ENCODE assay signal across 8 cellular contexts in genomic region chr16:23670137-23670776, GRCh38. TPM values are rescaled to one million over a fixed set of nuclear protein-coding genes. Genes with fewer than 3 reads are reported as not detected.
DNase-seq lines count a peak whose midpoint lies in the region; ATAC-seq, FAIRE-seq and TF ChIP-seq lines count a peak whose summit lies in the region.

No MANE protein-coding gene starts in this region.

- DNase-seq in activated CD4-positive, alpha-beta T cell treated with anti-CD3 and anti-CD28 coated beads, Interleukin-2, amount 10 ng/mL, durations not matched to agents 24 days and 14 days: peak; percentile 80
- DNase-seq in activated CD4-positive, alpha-beta T cell treated with anti-CD3 and anti-CD28 coated beads, Interleukin-2, amount 50 U/mL, for 1 hour: no peak
- DNase-seq in activated B cell treated with CpG ODN at 0.5 μM for 24 hours: no peak
- DNase-seq in myocyte (ENCODE audit: low read depth): peak; percentile 79
- no peak for DNase-seq in frontal cortex (ENCODE audit: low spot score in 2 of 2)
- no peak for DNase-seq in nucleus accumbens (lab: John Stamatoyannopoulos, UW)
- no peak for DNase-seq in AML-193 (lab: John Stamatoyannopoulos, UW)

- H3K4me1 Mint-ChIP-seq in activated CD4-positive, alpha-beta T cell treated with anti-CD3 and anti-CD28 coated beads, Interleukin-2, amount 10 ng/mL, durations not matched to agents 24 days and 14 days: peaks cover 20% of the 10 kb centered on the region
- H3K4me1 Mint-ChIP-seq in activated B cell treated with CpG ODN at 0.5 μM for 24 hours: peaks cover 24% of the 10 kb centered on the region

- no peaks in the 10 kb centered on the region for H3K27me3 Mint-ChIP-seq in activated CD4-positive, alpha-beta T cell treated with anti-CD3 and anti-CD28 coated beads, Interleukin-2, amount 10 ng/mL, durations not matched to agents 24 days and 14 days
- H3K27me3 Mint-ChIP-seq in activated B cell treated with CpG ODN at 0.5 μM for 24 hours: no peaks in the 10 kb centered on the region

- POLR2A ChIA-PET in activated B cell treated with CpG ODN at 0.5 μM for 24 hours (lab: Charles Lee): interaction anchor here (2.2 kb wide), 1 partner anchor 9 kb away, joined by 5 read pairs; the partner anchor contains the start of gene PLK1

- peak overlapping the region; percentile 28 for H3K4me3 Mint-ChIP-seq in activated CD4-positive, alpha-beta T cell treated with anti-CD3 and anti-CD28 coated beads, Interleukin-2, amount 10 ng/mL, durations not matched to agents 24 days and 14 days
- H3K4me3 Mint-ChIP-seq in activated B cell treated with CpG ODN at 0.5 μM for 24 hours: peak overlapping the region; percentile 56

- peak; percentile 92 for ATAC-seq in HG02884 (IDR thresholded peaks at IDR 0.05; ENCODE audit: unreplicated experiment)
- peak; percentile 96 for ATAC-seq in activated B cell treated with CpG ODN at 0.5 μM for 24 hours (ENCODE audit: low read depth)

- FAIRE-seq in frontal cortex (lab: Jason Lieb, UNC): no peak

- intact Hi-C loops in activated CD4-positive, alpha-beta T cell treated with anti-CD3 and anti-CD28 coated beads, Interleukin-2, amount 10 ng/mL, durations not matched to agents 24 days and 14 days (cut with micrococcal nuclease): loop anchor here (1.0 kb wide), 1 partner anchor 29 kb away; the partner anchor contains the start of genes DCTN5 and PALB2
- intact Hi-C loops in activated B cell treated with CpG ODN at 0.5 μM for 24 hours (cut with micrococcal nuclease): loop anchor here (1.0 kb wide), 3 partner anchors 8 to 344 kb away; partner anchors contain the start of genes DCTN5, PALB2 and PLK1

- TF ChIP-seq CTCF in activated B cell treated with CpG ODN at 0.5 μM for 24 hours (IDR thresholded peaks at IDR 0.05): no peak

- peak overlapping the region; percentile 66 for H3K27ac Mint-ChIP-seq in activated CD4-positive, alpha-beta T cell treated with anti-CD3 and anti-CD28 coated beads, Interleukin-2, amount 10 ng/mL, durations not matched to agents 24 days and 14 days
- H3K27ac Mint-ChIP-seq in activated B cell treated with CpG ODN at 0.5 μM for 24 hours: peak overlapping the region; percentile 6

- CTCF ChIA-PET in activated B cell treated with CpG ODN at 0.5 μM for 24 hours (lab: Charles Lee): no interaction called here

- peaks cover 71% of the 10 kb centered on the region for H3K36me3 Mint-ChIP-seq in activated CD4-positive, alpha-beta T cell treated with anti-CD3 and anti-CD28 coated beads, Interleukin-2, amount 10 ng/mL, durations not matched to agents 24 days and 14 days (ENCODE audit: low read depth)
- H3K36me3 Mint-ChIP-seq in activated B cell treated with CpG ODN at 0.5 μM for 24 hours (ENCODE audit: low read depth): peaks cover 76% of the 10 kb centered on the region

- H3K9me3 Mint-ChIP-seq in activated CD4-positive, alpha-beta T cell treated with anti-CD3 and anti-CD28 coated beads, Interleukin-2, amount 10 ng/mL, durations not matched to agents 24 days and 14 days: no peaks in the 10 kb centered on the region
- no peaks in the 10 kb centered on the region for H3K9me3 Mint-ChIP-seq in activated B cell treated with CpG ODN at 0.5 μM for 24 hours

RNA-seq across cellular contexts. Expression of gene PLK1, which starts 8.4 kb away (rescaled TPM):
- 45.7 and 51.7 TPM in 2 replicates for total RNA-seq in activated CD4-positive, alpha-beta T cell treated with anti-CD3 and anti-CD28 coated beads, Interleukin-2, amount 10 ng/mL, durations not matched to agents 24 days and 14 days
- total RNA-seq in activated B cell treated with CpG ODN at 0.5 μM for 24 hours: 2.3 and 3.9 TPM in 2 replicates
- 0.96 and 1.6 TPM in 2 replicates for total RNA-seq in myocyte
- polyA plus RNA-seq in myocyte (2012): 1.8 TPM
- total RNA-seq in frontal cortex: 1.6 TPM

RNA-seq across cellular contexts. Expression of gene DCTN5, which starts 29.0 kb away (rescaled TPM):
- 98.3 and 99.4 TPM in 2 replicates for total RNA-seq in activated CD4-positive, alpha-beta T cell treated with anti-CD3 and anti-CD28 coated beads, Interleukin-2, amount 10 ng/mL, durations not matched to agents 24 days and 14 days
- 62.8 and 64.1 TPM in 2 replicates for total RNA-seq in activated B cell treated with CpG ODN at 0.5 μM for 24 hours
- total RNA-seq in myocyte: 51.2 and 54.9 TPM in 2 replicates
- 50.8 TPM for polyA plus RNA-seq in myocyte (2012)
- total RNA-seq in frontal cortex: 75.0 TPM

RNA-seq across cellular contexts. Expression of gene PALB2, which starts 29.1 kb away (rescaled TPM):
- total RNA-seq in activated CD4-positive, alpha-beta T cell treated with anti-CD3 and anti-CD28 coated beads, Interleukin-2, amount 10 ng/mL, durations not matched to agents 24 days and 14 days: 31.2 and 35.7 TPM in 2 replicates
- 16.0 and 19.8 TPM in 2 replicates for total RNA-seq in activated B cell treated with CpG ODN at 0.5 μM for 24 hours
- total RNA-seq in myocyte: 15.9 and 16.8 TPM in 2 replicates
- 6.2 TPM for polyA plus RNA-seq in myocyte (2012)
- 21.6 TPM for total RNA-seq in frontal cortex

RNA-seq across cellular contexts. Expression of gene ERN2, which starts 42.8 kb away (rescaled TPM):
- total RNA-seq in activated CD4-positive, alpha-beta T cell treated with anti-CD3 and anti-CD28 coated beads, Interleukin-2, amount 10 ng/mL, durations not matched to agents 24 days and 14 days: not detected in 2 replicates
- total RNA-seq in activated B cell treated with CpG ODN at 0.5 μM for 24 hours (not detected in 2 replicates), myocyte (not detected in 2 replicates), frontal cortex (not detected)
- not detected for polyA plus RNA-seq in myocyte (2012)

Comparison
In these comparisons a context has a peak if more than half of its experiments do, and no peak if none do; other contexts are left out.
1. DNase-seq: peak in activated CD4-positive, alpha-beta T cell treated with anti-CD3 and anti-CD28 coated beads, Interleukin-2, amount 10 ng/mL, durations not matched to agents 24 days and 14 days (single experiment) and myocyte (single experiment); none in activated CD4-positive, alpha-beta T cell treated with anti-CD3 and anti-CD28 coated beads, Interleukin-2, amount 50 U/mL, for 1 hour (single experiment), activated B cell treated with CpG ODN at 0.5 μM for 24 hours (single experiment), frontal cortex (0 of 2), nucleus accumbens (0 of 56) and AML-193 (0 of 2).